In the genomic region with DNA sequence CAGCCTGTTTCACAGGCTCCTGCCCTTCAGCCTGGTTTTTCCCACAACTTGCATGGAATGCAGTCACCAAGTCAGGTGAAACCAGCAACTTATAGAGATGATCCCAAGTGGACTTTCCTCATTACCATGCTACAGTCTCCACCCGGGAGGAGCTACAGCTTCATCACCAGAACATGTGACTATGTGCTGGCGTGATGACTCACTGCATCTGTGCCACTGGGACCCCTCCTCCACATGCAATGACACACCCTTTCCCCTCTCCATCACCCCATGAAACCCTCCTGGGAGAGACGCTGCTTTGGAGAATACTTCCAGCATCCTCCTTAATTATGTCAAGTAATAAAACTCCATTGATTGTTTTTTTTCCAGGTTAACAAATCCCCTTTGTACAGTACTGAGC, we compare ENCODE assay signal across 1 cellular context.
A peak's percentile ranks its signal among the peaks of the same experiment; 100 is the strongest.
TF ChIP-seq lines count a peak whose summit lies in the region.

No MANE protein-coding gene starts in this region.

TF ChIP-seq in HepG2, 621 proteins besides CTCF, POLR2A, EP300 and RAD21:
- TF ChIP-seq FOSL2 (CRISPR knock-in tag; IDR thresholded peaks at IDR 0.05), result peak; percentile 71
- TF ChIP-seq, protein P1, sequence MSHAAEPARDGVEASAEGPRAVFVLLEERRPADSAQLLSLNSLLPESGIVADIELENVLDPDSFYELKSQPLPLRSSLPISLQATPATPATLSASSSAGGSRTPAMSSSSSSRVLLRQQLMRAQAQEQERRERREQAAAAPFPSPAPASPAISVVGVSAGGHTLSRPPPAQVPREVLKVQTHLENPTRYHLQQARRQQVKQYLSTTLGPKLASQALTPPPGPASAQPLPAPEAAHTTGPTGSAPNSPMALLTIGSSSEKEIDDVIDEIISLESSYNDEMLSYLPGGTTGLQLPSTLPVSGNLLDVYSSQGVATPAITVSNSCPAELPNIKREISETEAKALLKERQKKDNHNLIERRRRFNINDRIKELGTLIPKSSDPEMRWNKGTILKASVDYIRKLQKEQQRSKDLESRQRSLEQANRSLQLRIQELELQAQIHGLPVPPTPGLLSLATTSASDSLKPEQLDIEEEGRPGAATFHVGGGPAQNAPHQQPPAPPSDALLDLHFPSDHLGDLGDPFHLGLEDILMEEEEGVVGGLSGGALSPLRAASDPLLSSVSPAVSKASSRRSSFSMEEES (CRISPR knock-in tag; IDR thresholded peaks at IDR 0.05), result 0 out of 2 replicates have a peak, but pooled peaks have one; percentile 23
- no peak for TF ChIP-seq NBN (conservative IDR thresholded peaks at IDR 0.05)
- TF ChIP-seq RBM22 (optimal IDR thresholded peaks at IDR 0.05; ENCODE audit: low read length), result peak; percentile 48
TF ChIP-seq in HepG2: peak in this region for 3.
